In the genomic region with DNA sequence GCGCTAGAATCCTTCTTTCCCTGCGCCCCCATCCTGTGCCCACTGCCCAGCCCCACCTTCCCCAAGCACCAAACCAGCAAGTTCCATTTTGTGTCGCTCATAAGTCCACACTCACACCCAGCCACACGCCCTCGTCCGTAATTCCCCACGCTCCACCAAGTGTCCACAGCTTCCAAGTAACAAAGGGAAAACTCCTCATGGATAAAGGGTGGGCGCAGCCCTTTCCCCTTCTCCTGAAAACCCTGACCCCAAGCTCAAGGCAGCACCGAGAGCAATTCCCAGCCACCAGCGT, we compare ENCODE assay signal across 9 cellular contexts. TPM values are rescaled to one million over a fixed set of nuclear protein-coding genes. Genes with fewer than 3 reads are reported as not detected.
DNase-seq lines count a peak whose midpoint lies in the region; ATAC-seq and TF ChIP-seq lines count a peak whose summit lies in the region.
"Had no signal": no experiment of that assay in that cellular context is flagged by ENCODE, and none has a peak within 500 bp of the region (broad histone marks: within the 10 kb centered on the region; RNA-seq: fewer than 3 reads in every experiment).

No MANE protein-coding gene starts in this region.

- no peaks in the 10 kb centered on the region for H3K9me3 Mint-ChIP-seq in activated T-cell treated with anti-CD3 and anti-CD28 coated beads, Interleukin-2, amount 50 U/mL, for 24 hours

- H3K27ac Mint-ChIP-seq in activated T-cell treated with anti-CD3 and anti-CD28 coated beads, Interleukin-2, amount 50 U/mL, for 24 hours: peak overlapping the region; percentile 41

- H3K9me3 ChIP-seq in lung (ENCODE audit: control insufficient read depth in 2 of 2, insufficient read depth in 1 of 2, low read length in 1 of 2) (no peaks in the 10 kb centered on the region), thymus (ENCODE audit: control insufficient read depth) (peaks cover 1% of the 10 kb centered on the region)
- H3K9me3 ChIP-seq: neutrophil had no signal

- no peaks in the 10 kb centered on the region for H3K27me3 ChIP-seq in lung (ENCODE audit: control insufficient read depth, insufficient read depth)
- peaks cover 9% of the 10 kb centered on the region for H3K27me3 ChIP-seq in thymus (ENCODE audit: control insufficient read depth, insufficient read depth)

- no peak for ATAC-seq in lung (ENCODE audit: insufficient read depth, low FRiP score)

- peak overlapping the region; percentile 74 for H3K4me3 Mint-ChIP-seq in activated T-cell treated with anti-CD3 and anti-CD28 coated beads, Interleukin-2, amount 50 U/mL, for 24 hours

- peaks cover 7% of the 10 kb centered on the region in 2 donors for H3K4me1 ChIP-seq in lung (ENCODE audit: control insufficient read depth in 2 of 2, insufficient read depth in 2 of 2, low read length in 2 of 2)
- peaks cover 12% of the 10 kb centered on the region for H3K4me1 ChIP-seq in thymus (ENCODE audit: control insufficient read depth, insufficient read depth, low read length)

- H3K27me3 Mint-ChIP-seq in activated T-cell treated with anti-CD3 and anti-CD28 coated beads, Interleukin-2, amount 50 U/mL, for 24 hours: peaks cover 71% of the 10 kb centered on the region

- no peak for DNase-seq in activated T-cell treated with anti-CD3 and anti-CD28 coated beads, Interleukin-2, amount 50 U/mL, for 24 hours
- DNase-seq in activated T-cell treated with anti-CD3 and anti-CD28 coated beads, Interleukin-2, amount 50 U/mL, for 1 hour: no peak
- DNase-seq in astrocyte of the spinal cord (ENCODE audit: low read depth, low spot score): no peak
- DNase-seq in lung (ENCODE audit: low spot score): no peak
- DNase-seq in kidney tubule cell (ENCODE audit: low spot score): no peak
- DNase-seq in germinal center (ENCODE audit: low spot score): no peak
- no peak for DNase-seq in COLO829 (ENCODE audit: low spot score)

- H3K36me3 Mint-ChIP-seq in activated T-cell treated with anti-CD3 and anti-CD28 coated beads, Interleukin-2, amount 50 U/mL, for 24 hours (ENCODE audit: low read depth): no peaks in the 10 kb centered on the region

- H3K4me1 Mint-ChIP-seq in activated T-cell treated with anti-CD3 and anti-CD28 coated beads, Interleukin-2, amount 50 U/mL, for 24 hours (ENCODE audit: low read depth): peaks cover 29% of the 10 kb centered on the region

- WGBS in lung, 2 donors: 1 to 2% methylated on average over 10 of the region's 10 CpGs
- WGBS in thymus: 3% methylated on average over 10 of the region's 10 CpGs

- H3K4me3 ChIP-seq in astrocyte of the spinal cord (ENCODE audit: low read depth, low read length) (peak overlapping the region; percentile 38), lung (peak overlapping the region; percentile 45), thymus (ENCODE audit: low read length) (peak overlapping the region; percentile 36)

- H3K27ac ChIP-seq in lung (ENCODE audit: low read depth in 1 of 2, low read length in 1 of 2): peak overlapping the region; percentile 43 to 65
- no peak overlapping the region for H3K27ac ChIP-seq in thymus (ENCODE audit: low read depth)
- H3K27ac ChIP-seq: neutrophil had no signal

- in situ Hi-C loops in astrocyte of the spinal cord (cut with HindIII; ENCODE audit: low sequenced_read_pairs): no loop called here

- TF ChIP-seq CTCF in astrocyte of the spinal cord (IDR thresholded peaks at IDR 0.05; ENCODE audit: low read depth, low read length) (no peak), lung (IDR thresholded peaks at IDR 0.05; ENCODE audit: control extremely low read depth, extremely low read depth) (no peak)

- H3K36me3 ChIP-seq in lung (ENCODE audit: control insufficient read depth in 2 of 2, insufficient read depth in 2 of 2, low read length in 2 of 2) (no peaks in the 10 kb centered on the region), thymus (ENCODE audit: control insufficient read depth, insufficient read depth) (no peaks in the 10 kb centered on the region)
- H3K36me3 ChIP-seq: neutrophil had no signal

RNA-seq across cellular contexts. Expression of a gene that starts 0.5 kb away (rescaled TPM):
- 10 to 100 TPM; 45.7 to 70.0 TPM for total RNA-seq in lung
- polyA plus RNA-seq in lung (10 to 100 TPM; 37.0 to 42.0 TPM), thymus (24.1 TPM)

RNA-seq across cellular contexts. Expression of a gene that starts 51.5 kb away (rescaled TPM):
- 1 to 10 TPM; 2.9 to 6.9 TPM for total RNA-seq in lung
- polyA plus RNA-seq in lung: 1 to 10 TPM; 1.6 to 4.5 TPM
- 100 TPM for polyA plus RNA-seq in thymus

RNA-seq across cellular contexts. Expression of a gene that starts 53.2 kb away (rescaled TPM):
- total RNA-seq in lung: 1 to 10 TPM; 9.4 TPM
- polyA plus RNA-seq in lung (1 to 10 TPM; 5.8 to 9.1 TPM), thymus (3.5 TPM)

Comparison
In these comparisons a context has a peak if more than half of its experiments do, and no peak if none do; other contexts are left out.
1. RNA of a gene that starts 51.5 kb away (polyA plus RNA-seq): 100 TPM in thymus (single experiment); 1.6 to 4.5 TPM in lung; every median in the first group is over 10 times any median in the second.
2. Peak in every context shown above with its lines, with median percentiles within 50 percentile points of each other: H3K4me3 ChIP-seq.